In genomic region chr3:139434764-139435291, GRCh38 we compare ENCODE assay signal across 13 cellular contexts. TPM values are rescaled to one million over a fixed set of nuclear protein-coding genes. Genes with fewer than 3 reads are reported as not detected.
DNase-seq lines count a peak whose midpoint lies in the region; ATAC-seq and TF ChIP-seq lines count a peak whose summit lies in the region.
"Had no signal": no experiment of that assay in that cellular context is flagged by ENCODE, and none has a peak within 500 bp of the region (broad histone marks: within the 10 kb centered on the region; RNA-seq: fewer than 3 reads in every experiment).

No MANE protein-coding gene starts in this region.

- H2BK15ac ChIP-seq in mesendoderm (replicated peaks; ENCODE audit: low read depth): no peak overlapping the region

- H3K27me3 ChIP-seq in endodermal cell (ENCODE audit: control insufficient read depth, insufficient read depth, low read length, poor library complexity, severe bottlenecking) (no peaks in the 10 kb centered on the region), mesendoderm (ENCODE audit: insufficient read depth, low read length, poor library complexity) (no peaks in the 10 kb centered on the region)
- H3K27me3 ChIP-seq: vagina had no signal

- H3K79me2 ChIP-seq in mesendoderm (ENCODE audit: control insufficient read depth, insufficient read depth, low read length): no peaks in the 10 kb centered on the region

- H2BK5ac ChIP-seq in mesendoderm (ENCODE audit: low read length): no peak overlapping the region

- no peak overlapping the region for H4K5ac ChIP-seq in mesendoderm (ENCODE audit: low read length)

- H3K4me1 ChIP-seq in endodermal cell (ENCODE audit: control insufficient read depth, insufficient read depth, low read length) (no peaks in the 10 kb centered on the region), mesendoderm (ENCODE audit: control insufficient read depth, low read depth, low read length) (no peaks in the 10 kb centered on the region)

- no peak overlapping the region for H3K4me2 ChIP-seq in mesendoderm (ENCODE audit: low read length)

- ATAC-seq in GM18867 (IDR thresholded peaks at IDR 0.05; ENCODE audit: unreplicated experiment): no peak
- ATAC-seq in GM21526 (IDR thresholded peaks at IDR 0.05; ENCODE audit: low FRiP score, unreplicated experiment): no peak
- no peak for ATAC-seq in HG02970 (IDR thresholded peaks at IDR 0.05; ENCODE audit: low FRiP score, unreplicated experiment)

- H3K9me3 ChIP-seq in endodermal cell (ENCODE audit: control insufficient read depth, low read length): no peaks in the 10 kb centered on the region
- H3K9me3 ChIP-seq: vagina had no signal

- no peak overlapping the region for H3K4ac ChIP-seq in mesendoderm (ENCODE audit: low read depth, low read length)

- no peak overlapping the region for H4K8ac ChIP-seq in mesendoderm (ENCODE audit: low read depth, low read length)

- H3K27me3 Mint-ChIP-seq in endodermal cell (ENCODE audit: insufficient read depth): no peaks in the 10 kb centered on the region
- H3K27me3 Mint-ChIP-seq: naive B cell had no signal

- H3K56ac ChIP-seq in mesendoderm (ENCODE audit: low read length): no peak overlapping the region

- peaks cover 9% of the 10 kb centered on the region for H3K36me3 Mint-ChIP-seq in endodermal cell (ENCODE audit: low read depth)

- H3K18ac ChIP-seq in mesendoderm (ENCODE audit: low read length): no peak overlapping the region

- H3K4me3 Mint-ChIP-seq in endodermal cell: no peak overlapping the region
- H3K4me3 Mint-ChIP-seq: naive B cell had no signal

- H2BK120ac ChIP-seq in mesendoderm (ENCODE audit: low read depth, low read length): no peak overlapping the region

- H3K23ac ChIP-seq in mesendoderm (ENCODE audit: low read length): no peak overlapping the region

- peaks cover 2% of the 10 kb centered on the region for H3K4me1 Mint-ChIP-seq in endodermal cell
- H3K4me1 Mint-ChIP-seq: naive B cell had no signal

- H3K4me3 ChIP-seq in AG04449 (ENCODE audit: low read depth, low read length): no peak overlapping the region
- no peak overlapping the region for H3K4me3 ChIP-seq in endodermal cell (ENCODE audit: low read length)
- H3K4me3 ChIP-seq in mesendoderm (ENCODE audit: low read length): no peak overlapping the region
- H3K4me3 ChIP-seq: vagina had no signal

- 91 to 95% methylated on average over 5 to 6 of the region's 6 CpGs for WGBS in endodermal cell (ENCODE audit: insufficient coverage in 1 of 2, insufficient read length in 1 of 2), 2 experiments
- no CpG with 5 or more reads among the region's 6 CpGs for WGBS in mesendoderm (ENCODE audit: extremely low coverage, insufficient coverage, low lambda C conversion rate)

- H3K36me3 ChIP-seq in endodermal cell (ENCODE audit: control insufficient read depth, insufficient read depth, low read length) (peaks cover 4% of the 10 kb centered on the region), mesendoderm (ENCODE audit: control insufficient read depth, insufficient read depth, low read length) (no peaks in the 10 kb centered on the region)
- H3K36me3 ChIP-seq: vagina had no signal

- CTCF ChIA-PET in AG04449 (lab: Yijun Ruan, JAX): interaction anchor here (1.4 to 2.1 kb wide), 3 partner anchors 10 to 127 kb away, joined by 6 to 7 read pairs (median 6); no protein-coding TSS in a partner anchor

- DNase-seq in AG04449 (ENCODE audit: low read depth, low spot score): peak; percentile 19
- DNase-seq in HT1080 (ENCODE audit: low read depth): peak; percentile 46
- DNase-seq in endodermal cell: peak; percentile 70
- peak; percentile 33 for DNase-seq in mesendoderm
- DNase-seq in NCI-H1417 (lab: John Stamatoyannopoulos, UW): no peak
- DNase-seq: activated CD4-positive, CD25-positive, alpha-beta regulatory T cell treated with anti-CD3 and anti-CD28 coated beads, Interleukin-2, amount 50 U/mL, for 72 hours; naive B cell; NCI-H1417 treated with DMSO at 0.1 percent for 48 hours; RPMI8226 had no signal

- H3K79me1 ChIP-seq in mesendoderm (ENCODE audit: low read length): no peaks in the 10 kb centered on the region

- H3K27ac Mint-ChIP-seq in endodermal cell: no peak overlapping the region
- H3K27ac Mint-ChIP-seq: naive B cell had no signal

- POLR2A ChIA-PET in AG04449 (lab: Yijun Ruan, JAX): no interaction called here

- no peak overlapping the region for H3K27ac ChIP-seq in endodermal cell (ENCODE audit: low read depth, low read length)
- no peak overlapping the region for H3K27ac ChIP-seq in mesendoderm (ENCODE audit: low read depth, low read length)
- H3K27ac ChIP-seq: vagina had no signal

- TF ChIP-seq CTCF in AG04449 (IDR thresholded peaks at IDR 0.05; ENCODE audit: insufficient read depth, low read length, missing control alignments) (no peak), endodermal cell (conservative IDR thresholded peaks at IDR 0.05) (peak; percentile 38)

- H2AK5ac ChIP-seq in mesendoderm (ENCODE audit: low read length): no peak overlapping the region

- H3K9ac ChIP-seq in endodermal cell (ENCODE audit: extremely low read depth, low read length, poor library complexity, severe bottlenecking): no peak overlapping the region
- no peak overlapping the region for H3K9ac ChIP-seq in mesendoderm (ENCODE audit: low read length)

- peaks cover 4% of the 10 kb centered on the region for H3K9me3 Mint-ChIP-seq in endodermal cell

RNA-seq across cellular contexts. Expression of gene RBP2, which starts 41.5 kb away (rescaled TPM):
- not detected in 2 replicates for total RNA-seq in HT1080 (2014; rRNA removed; shearing (Covaris generic))
- not detected in 2 replicates for polyA plus RNA-seq in HT1080 (2015; cell fraction: cytosol; rRNA removed)
- polyA plus RNA-seq in HT1080 (2015; cell fraction: nucleus; rRNA removed): not detected in 2 replicates
- not detected for total RNA-seq in endodermal cell
- not detected for polyA plus RNA-seq in endodermal cell (2013, experiment 1 of 2)
- not detected for polyA plus RNA-seq in endodermal cell (2013, experiment 2 of 2)
- polyA plus RNA-seq in mesendoderm (2013, experiment 1 of 2): not detected
- not detected for polyA plus RNA-seq in mesendoderm (2013, experiment 2 of 2)
- total RNA-seq: vagina had no signal

RNA-seq across cellular contexts. Expression of gene COPB2, which starts 45.4 kb away (rescaled TPM):
- 141 and 154 TPM in 2 replicates for total RNA-seq in HT1080 (2014; rRNA removed; shearing (Covaris generic))
- polyA plus RNA-seq in HT1080 (2015; cell fraction: cytosol; rRNA removed): 150 and 184 TPM in 2 replicates
- 302 and 322 TPM in 2 replicates for polyA plus RNA-seq in HT1080 (2015; cell fraction: nucleus; rRNA removed)
- total RNA-seq in endodermal cell: 100 to 1,000 TPM; 161 to 184 TPM
- polyA plus RNA-seq in endodermal cell (2013, experiment 1 of 2): 122 TPM
- 128 TPM for polyA plus RNA-seq in endodermal cell (2013, experiment 2 of 2)
- 70.0 TPM for polyA plus RNA-seq in mesendoderm (2013, experiment 1 of 2)
- polyA plus RNA-seq in mesendoderm (2013, experiment 2 of 2): 69.3 TPM

Comparison
In these comparisons a context has a peak if more than half of its experiments do, and no peak if none do; other contexts are left out.
1. DNase-seq: peak in AG04449 (single experiment), HT1080 (single experiment), endodermal cell (single experiment) and mesendoderm (single experiment); none in NCI-H1417 (0 of 3).